Comparison of ENCODE assay signal across 27 cellular contexts in the genomic region with DNA sequence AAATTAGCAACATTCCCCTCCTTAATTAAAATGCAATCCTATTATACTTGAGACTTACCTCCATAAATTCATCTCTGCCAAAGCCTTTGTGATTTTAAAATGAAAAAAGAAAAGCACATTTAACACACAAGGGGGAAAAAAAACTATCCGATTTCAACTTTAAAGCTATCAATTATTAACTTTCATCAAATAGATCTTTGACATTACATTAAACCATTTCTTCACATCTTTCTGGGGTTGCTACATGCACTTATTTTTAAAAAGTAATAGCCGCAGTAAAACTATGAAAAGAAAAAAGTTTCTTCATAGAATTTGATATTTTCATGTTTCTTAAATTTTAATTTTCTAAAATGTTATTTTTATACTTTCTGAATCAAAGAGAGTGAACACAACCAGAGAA.
"Had no signal": no experiment of that assay in that cellular context is flagged by ENCODE, and none has a peak within 500 bp of the region (broad histone marks: within the 10 kb centered on the region; RNA-seq: fewer than 3 reads in every experiment).

No MANE protein-coding gene starts in this region.

- H3K79me2 ChIP-seq: parathyroid adenoma had no signal

- H3K4me2 ChIP-seq: neural progenitor cell, smooth muscle cell had no signal

- H2AFZ ChIP-seq: neural progenitor cell, parathyroid adenoma had no signal

- ATAC-seq: naive thymus-derived CD8-positive, alpha-beta T cell; psoas muscle; right cardiac atrium; sciatic nerve; stimulated activated effector memory CD8-positive, alpha-beta T cell treated with anti-CD3 and anti-CD28 coated beads, Interleukin-12 subunit alpha, Interleukin-12 subunit beta, amount 100 ng/mL, for 72 hours; stimulated activated naive B cell treated with anti-CD40 and anti-IgM and Interleukin-4, amounts not matched to agents 10 μg/mL and 1 μg/mL and 100 μg/mL, for 72 hours; upper lobe of right lung had no signal

- H3K9ac ChIP-seq: neural progenitor cell, parathyroid adenoma had no signal

- DNase-seq: naive B cell; naive thymus-derived CD8-positive, alpha-beta T cell; occipital lobe; ovary; posterior cingulate gyrus; psoas muscle; right cardiac atrium; spleen; stimulated activated CD4-positive, alpha-beta T cell treated with anti-CD3 and anti-CD28 coated beads, Interleukin-12 subunit alpha, Interleukin-12 subunit beta, amount 100 ng/mL, for 4 hours; stimulated activated CD4-positive, alpha-beta T cell treated with anti-CD3 and anti-CD28 coated beads, Interleukin-2, amount 100 ng/mL, for 24 hours; stimulated activated CD4-positive, alpha-beta T cell treated with anti-CD3 and anti-CD28 coated beads, Interleukin-2, amount 100 ng/mL, for 48 hours; stimulated activated CD4-positive, alpha-beta T cell treated with anti-CD3 and anti-CD28 coated beads, Interleukin-4, amount 100 ng/mL, for 24 hours; stimulated activated naive B cell treated with anti-CD40 and anti-IgM and Interleukin-4, amounts not matched to agents 10 μg/mL and 1 μg/mL and 100 μg/mL, for 72 hours; stimulated activated naive CD4-positive, alpha-beta T cell treated with Interleukin-2 at 50 U/mL for 16 hours; substantia nigra; testis; tibial artery; transverse colon; upper lobe of right lung; uterus had no signal

- H3K4me1 ChIP-seq: neural progenitor cell, parathyroid adenoma, spleen, suprapubic skin, tibial artery, upper lobe of right lung, uterus had no signal

- H3K27me3 ChIP-seq: neural progenitor cell, ovary, spleen, suprapubic skin, testis, tibial artery, transverse colon, upper lobe of right lung, uterus had no signal

- H3K36me3 ChIP-seq: neural progenitor cell, ovary, spleen, suprapubic skin, tibial artery, transverse colon, upper lobe of right lung, uterus had no signal

- H3K4me3 ChIP-seq: neural progenitor cell, ovary, psoas muscle, skin epidermis, smooth muscle cell, spleen, suprapubic skin, testis, tibial artery, transverse colon, upper lobe of right lung, uterus had no signal

- H3K9me3 ChIP-seq: ovary, psoas muscle, spleen, suprapubic skin, testis, tibial artery, transverse colon, upper lobe of right lung, uterus had no signal

- H3K27ac ChIP-seq: neural progenitor cell, ovary, parathyroid adenoma, psoas muscle, skin epidermis, spleen, suprapubic skin, testis, tibial artery, transverse colon, upper lobe of right lung, uterus had no signal
